In genomic region chr18:42338683-42339082, GRCh38 we compare ENCODE assay signal across 22 cellular contexts.
DNase-seq lines count a peak whose midpoint lies in the region; ATAC-seq and TF ChIP-seq lines count a peak whose summit lies in the region.
"Had no signal": no experiment of that assay in that cellular context is flagged by ENCODE, and none has a peak within 500 bp of the region (broad histone marks: within the 10 kb centered on the region; RNA-seq: fewer than 3 reads in every experiment).

No MANE protein-coding gene starts in this region.

- H3K36me3 ChIP-seq in right lobe of liver (no peaks in the 10 kb centered on the region), endodermal cell (ENCODE audit: control insufficient read depth, insufficient read depth, low read length) (no peaks in the 10 kb centered on the region)
- H3K36me3 ChIP-seq: ascending aorta, SJCRH30 had no signal

- peaks cover 21% of the 10 kb centered on the region for H3K4me1 Mint-ChIP-seq in endodermal cell
- no peaks in the 10 kb centered on the region for H3K4me1 Mint-ChIP-seq in glutamatergic neuron (ENCODE audit: low read depth, unreplicated experiment)
- H3K4me1 Mint-ChIP-seq: naive thymus-derived CD4-positive, alpha-beta T cell had no signal

- ATAC-seq in right lobe of liver, result peak; percentile 38 to 60 (median 44)
- ATAC-seq: activated T-cell treated with anti-CD3 and anti-CD28 coated beads, Interleukin-2, amount 50 U/mL, for 72 hours; K562; naive thymus-derived CD4-positive, alpha-beta T cell; PC-3 had no signal

- peaks cover 0 to 46% (median 15%) of the 10 kb centered on the region in 4 donors for H3K4me1 ChIP-seq in right lobe of liver
- H3K4me1 ChIP-seq in endodermal cell (ENCODE audit: control insufficient read depth, insufficient read depth, low read length), result peaks cover 7% of the 10 kb centered on the region
- H3K4me1 ChIP-seq: ascending aorta, SJCRH30 had no signal

- TF ChIP-seq POLR2A in right lobe of liver (IDR thresholded peaks at IDR 0.05), result no peak

- in situ Hi-C loops in Caki2 (cut with HindIII; ENCODE audit: low pct_unique_long_range_greater_than_20kb, low sequenced_read_pairs), result no loop called here

- intact Hi-C loops in right lobe of liver (cut with DNase I), result no loop called here

- H3K9ac ChIP-seq in endodermal cell (ENCODE audit: extremely low read depth, low read length, poor library complexity, severe bottlenecking), result no peak overlapping the region

- peak; percentile 52; the same call in 1 of the 2 replicates for TF ChIP-seq EP300 in Ishikawa (IDR thresholded peaks at IDR 0.05; ENCODE audit: borderline replicate concordance)

- H3K27ac Mint-ChIP-seq in endodermal cell, result no peak overlapping the region
- H3K27ac Mint-ChIP-seq in glutamatergic neuron (ENCODE audit: unreplicated experiment), result no peak overlapping the region
- H3K27ac Mint-ChIP-seq: activated T-cell treated with anti-CD3 and anti-CD28 coated beads, Interleukin-2, amount 50 U/mL, for 72 hours; naive thymus-derived CD4-positive, alpha-beta T cell had no signal

- DNase-seq in Caki2 (ENCODE audit: low read depth), result peak; percentile 88
- peak; percentile 81 for DNase-seq in glomerular visceral epithelial cell (ENCODE audit: extremely low spot score)
- DNase-seq in right lobe of liver, result no peak
- no peak for DNase-seq in endodermal cell
- DNase-seq in amniotic stem cell (lab: John Stamatoyannopoulos, UW), result no peak
- no peak for DNase-seq in RPMI8226
- DNase-seq in glutamatergic neuron, result no peak
- DNase-seq: activated naive CD4-positive, alpha-beta T cell treated with anti-CD3 and anti-CD28 coated beads, Interleukin-2, amount 50 U/mL, for 16 hours; activated T-cell treated with anti-CD3 and anti-CD28 coated beads, Interleukin-2, amount 50 U/mL, for 72 hours; C1 segment of cervical spinal cord; cerebellar nuclear complex; foreskin fibroblast; kidney; naive thymus-derived CD4-positive, alpha-beta T cell; NCI-H1436; PC-3; SJCRH30; T-helper 1 cell had no signal

- peaks cover 18% of the 10 kb centered on the region for H3K9me3 Mint-ChIP-seq in endodermal cell
- H3K9me3 Mint-ChIP-seq in glutamatergic neuron (ENCODE audit: unreplicated experiment), result peaks cover 3% of the 10 kb centered on the region

- H3K27me3 Mint-ChIP-seq in endodermal cell (ENCODE audit: insufficient read depth) (no peaks in the 10 kb centered on the region), glutamatergic neuron (ENCODE audit: unreplicated experiment) (peaks cover 2% of the 10 kb centered on the region)

- H3K27me3 ChIP-seq in right lobe of liver (no peaks in the 10 kb centered on the region), endodermal cell (ENCODE audit: control insufficient read depth, insufficient read depth, low read length, poor library complexity, severe bottlenecking) (no peaks in the 10 kb centered on the region)
- H3K27me3 ChIP-seq: ascending aorta, SJCRH30 had no signal

- WGBS in right lobe of liver (ENCODE audit: insufficient coverage, low coverage, low lambda C conversion rate, missing lambda C conversion rate), result 18% methylated on average over 2 of the region's 2 CpGs
- WGBS in endodermal cell (ENCODE audit: insufficient coverage in 1 of 2, insufficient read length in 1 of 2), 2 experiments, result 80 to 100% methylated on average over 1 to 2 of the region's 2 CpGs

- TF ChIP-seq RAD21 in Ishikawa (IDR thresholded peaks at IDR 0.05; ENCODE audit: low read depth), result no peak

- H3K27ac ChIP-seq in right lobe of liver (peak overlapping the region; percentile 21 to 91 (median 70)), endodermal cell (ENCODE audit: low read depth, low read length) (no peak overlapping the region)
- H3K27ac ChIP-seq: ascending aorta, epithelial cell of prostate, SJCRH30 had no signal

- H3K4me3 ChIP-seq in right lobe of liver (no peak overlapping the region), endodermal cell (ENCODE audit: low read length) (no peak overlapping the region)
- H3K4me3 ChIP-seq: ascending aorta, K562, SJCRH30 had no signal

- H3K4me3 Mint-ChIP-seq in endodermal cell, result no peak overlapping the region
- no peak overlapping the region for H3K4me3 Mint-ChIP-seq in glutamatergic neuron (ENCODE audit: unreplicated experiment)
- H3K4me3 Mint-ChIP-seq: activated T-cell treated with anti-CD3 and anti-CD28 coated beads, Interleukin-2, amount 50 U/mL, for 72 hours; naive thymus-derived CD4-positive, alpha-beta T cell had no signal

- H3K9me3 ChIP-seq in right lobe of liver (no peaks in the 10 kb centered on the region), endodermal cell (ENCODE audit: control insufficient read depth, low read length) (peaks cover 4% of the 10 kb centered on the region)
- H3K9me3 ChIP-seq: ascending aorta, SJCRH30 had no signal

- H3K36me3 Mint-ChIP-seq in endodermal cell (ENCODE audit: low read depth), result peaks cover 6% of the 10 kb centered on the region
- peaks cover 20% of the 10 kb centered on the region for H3K36me3 Mint-ChIP-seq in glutamatergic neuron (ENCODE audit: unreplicated experiment)

- TF ChIP-seq CTCF in right lobe of liver (IDR thresholded peaks at IDR 0.05), result no peak
- no peak for TF ChIP-seq CTCF in endodermal cell (conservative IDR thresholded peaks at IDR 0.05)
- no peak for TF ChIP-seq CTCF in glutamatergic neuron (IDR thresholded peaks at IDR 0.05; ENCODE audit: partially characterized antibody, unreplicated experiment)

TF ChIP-seq in Ishikawa, 13 proteins besides CTCF, POLR2A, EP300 and RAD21:
- no peak for TF ChIP-seq YY1 (IDR thresholded peaks at IDR 0.05; ENCODE audit: low read depth)
- TF ChIP-seq FOXM1 (IDR thresholded peaks at IDR 0.05; ENCODE audit: borderline replicate concordance, low read depth), result peak; percentile 22; the same call in 1 of the 2 replicates
- TF ChIP-seq TEAD4 (IDR thresholded peaks at IDR 0.05), result peak; percentile 24; the same call in 1 of the 2 replicates
- peak; percentile 18; the same call in 1 of the 2 replicates for TF ChIP-seq NFIC (IDR thresholded peaks at IDR 0.05)
TF ChIP-seq in Ishikawa: peak in this region for 3.

Comparison
In these comparisons a context has a peak if more than half of its experiments do, and no peak if none do; other contexts are left out.
1. DNase-seq: peak in Caki2 (single experiment) and glomerular visceral epithelial cell (single experiment); none in right lobe of liver (0 of 3), endodermal cell (single experiment), amniotic stem cell (single experiment), RPMI8226 (single experiment) and glutamatergic neuron (single experiment).